In genomic region chr6:44004625-44005506, GRCh38 we compare ENCODE assay signal across 9 cellular contexts.
DNase-seq lines count a peak whose midpoint lies in the region; ATAC-seq and TF ChIP-seq lines count a peak whose summit lies in the region.
"Had no signal": no experiment of that assay in that cellular context is flagged by ENCODE, and none has a peak within 500 bp of the region (broad histone marks: within the 10 kb centered on the region; RNA-seq: fewer than 3 reads in every experiment).

No MANE protein-coding gene starts in this region.

- H3K4me3 ChIP-seq in NT2/D1 (ENCODE audit: insufficient read length, low read depth): no peak overlapping the region
- no peak overlapping the region for H3K4me3 ChIP-seq in esophagus muscularis mucosa
- no peak overlapping the region for H3K4me3 ChIP-seq in thyroid gland (replicated peaks in 1 of 3)

- intact Hi-C loops in activated CD4-positive, alpha-beta memory T cell treated with anti-CD3 and anti-CD28 coated beads for 36 hours (cut with micrococcal nuclease): no loop called here
- intact Hi-C loops in esophagus muscularis mucosa (cut with DNase I) (loop anchor here (5.0 kb wide), 1 partner anchor 67 kb away; no protein-coding TSS in a partner anchor), thyroid gland (cut with DNase I) (loop anchor here (5.0 kb wide), 3 partner anchors 47 to 233 kb away; partner anchors contain the start of gene VEGFA)

- H3K4me3 Mint-ChIP-seq in activated CD4-positive, alpha-beta memory T cell treated with anti-CD3 and anti-CD28 coated beads for 36 hours: no peak overlapping the region
- H3K4me3 Mint-ChIP-seq in activated CD4-positive, alpha-beta memory T cell treated with anti-CD3 and anti-CD28 coated beads, Interleukin-2, amount 10 ng/mL, durations not matched to agents 7 days and 5 days: no peak overlapping the region

- H3K4me1 ChIP-seq in NT2/D1 (ENCODE audit: insufficient read depth, insufficient read length) (peaks cover 27% of the 10 kb centered on the region), esophagus muscularis mucosa (peaks cover 29 to 57% (median 50%) of the 10 kb centered on the region in 4 donors), thyroid gland (peaks cover 45 to 79% of the 10 kb centered on the region in 2 donors)

- WGBS in esophagus muscularis mucosa: 43% methylated on average over 3 of the region's 7 CpGs
- 20 to 45% methylated on average over 3 to 5 of the region's 7 CpGs for WGBS in thyroid gland, 2 donors

- H3K36me3 Mint-ChIP-seq in activated CD4-positive, alpha-beta memory T cell treated with anti-CD3 and anti-CD28 coated beads for 36 hours: peaks cover 1% of the 10 kb centered on the region
- no peaks in the 10 kb centered on the region for H3K36me3 Mint-ChIP-seq in activated CD4-positive, alpha-beta memory T cell treated with anti-CD3 and anti-CD28 coated beads, Interleukin-2, amount 10 ng/mL, durations not matched to agents 7 days and 5 days (ENCODE audit: low read depth)

- no peak overlapping the region for H3K27ac Mint-ChIP-seq in activated CD4-positive, alpha-beta memory T cell treated with anti-CD3 and anti-CD28 coated beads for 36 hours
- no peak overlapping the region for H3K27ac Mint-ChIP-seq in activated CD4-positive, alpha-beta memory T cell treated with anti-CD3 and anti-CD28 coated beads, Interleukin-2, amount 10 ng/mL, durations not matched to agents 7 days and 5 days
- H3K27ac Mint-ChIP-seq: activated T-cell treated with anti-CD3 and anti-CD28 coated beads, Interleukin-2, amount 50 U/mL, for 72 hours had no signal

- CTCF ChIA-PET in activated CD4-positive, alpha-beta memory T cell treated with anti-CD3 and anti-CD28 coated beads for 36 hours (lab: Charles Lee): interaction anchor here (1.2 to 1.5 kb wide), 2 partner anchors 40 to 71 kb away, joined by 3 read pairs; no protein-coding TSS in a partner anchor
- CTCF ChIA-PET in activated CD4-positive, alpha-beta memory T cell treated with anti-CD3 and anti-CD28 coated beads, Interleukin-2, amount 10 ng/mL, durations not matched to agents 7 days and 5 days (lab: Charles Lee): no interaction called here

- peaks cover 35% of the 10 kb centered on the region for H3K27me3 Mint-ChIP-seq in activated CD4-positive, alpha-beta memory T cell treated with anti-CD3 and anti-CD28 coated beads for 36 hours
- peaks cover 49% of the 10 kb centered on the region for H3K27me3 Mint-ChIP-seq in activated CD4-positive, alpha-beta memory T cell treated with anti-CD3 and anti-CD28 coated beads, Interleukin-2, amount 10 ng/mL, durations not matched to agents 7 days and 5 days

- H3K9me3 ChIP-seq in NT2/D1 (ENCODE audit: insufficient read depth, low read length): no peaks in the 10 kb centered on the region
- H3K9me3 ChIP-seq in esophagus muscularis mucosa: no peaks in the 10 kb centered on the region
- H3K9me3 ChIP-seq in thyroid gland: no peaks in the 10 kb centered on the region

- TF ChIP-seq POLR2A in esophagus muscularis mucosa (IDR thresholded peaks at IDR 0.05; ENCODE audit: low read depth) (no peak), thyroid gland (IDR thresholded peaks at IDR 0.05) (no peak)

- peaks cover 2% of the 10 kb centered on the region for H3K27me3 ChIP-seq in NT2/D1 (ENCODE audit: insufficient read depth, insufficient read length)
- H3K27me3 ChIP-seq in esophagus muscularis mucosa: peaks cover 0 to 35% (median 0%) of the 10 kb centered on the region in 4 donors
- no peaks in the 10 kb centered on the region for H3K27me3 ChIP-seq in thyroid gland

- ATAC-seq in HG02763 (IDR thresholded peaks at IDR 0.05; ENCODE audit: unreplicated experiment): no peak
- ATAC-seq: activated T-cell treated with anti-CD3 and anti-CD28 coated beads, Interleukin-2, amount 50 U/mL, for 72 hours had no signal

- H3K9ac ChIP-seq in NT2/D1 (ENCODE audit: insufficient read length, low read depth): peak overlapping the region; percentile 0

- H3K27ac ChIP-seq in esophagus muscularis mucosa (replicated peaks in 1 of 4): peak overlapping the region in 3 of 4 donors; percentile 22 to 75 (median 69)
- peak overlapping the region; percentile 62 to 91 (median 64) for H3K27ac ChIP-seq in thyroid gland

- H3K36me3 ChIP-seq in NT2/D1 (ENCODE audit: insufficient read depth, insufficient read length, low read length): no peaks in the 10 kb centered on the region
- H3K36me3 ChIP-seq in esophagus muscularis mucosa: no peaks in the 10 kb centered on the region
- H3K36me3 ChIP-seq in thyroid gland: no peaks in the 10 kb centered on the region

- no peak for TF ChIP-seq EP300 in esophagus muscularis mucosa (IDR thresholded peaks at IDR 0.05)

- H3K4me1 Mint-ChIP-seq in activated CD4-positive, alpha-beta memory T cell treated with anti-CD3 and anti-CD28 coated beads for 36 hours (ENCODE audit: low read depth): peaks cover 12% of the 10 kb centered on the region
- H3K4me1 Mint-ChIP-seq in activated CD4-positive, alpha-beta memory T cell treated with anti-CD3 and anti-CD28 coated beads, Interleukin-2, amount 10 ng/mL, durations not matched to agents 7 days and 5 days: peaks cover 20% of the 10 kb centered on the region

- POLR2A ChIA-PET in activated CD4-positive, alpha-beta memory T cell treated with anti-CD3 and anti-CD28 coated beads for 36 hours (lab: Charles Lee): no interaction called here
- POLR2A ChIA-PET in activated CD4-positive, alpha-beta memory T cell treated with anti-CD3 and anti-CD28 coated beads, Interleukin-2, amount 10 ng/mL, durations not matched to agents 7 days and 5 days (lab: Charles Lee): no interaction called here

- peak; percentile 22 for DNase-seq in activated CD4-positive, alpha-beta memory T cell treated with anti-CD3 and anti-CD28 coated beads for 36 hours
- no peak for DNase-seq in activated CD4-positive, alpha-beta memory T cell treated with anti-CD3 and anti-CD28 coated beads, Interleukin-2, amount 10 ng/mL, durations not matched to agents 7 days and 5 days
- DNase-seq in NT2/D1 (ENCODE audit: low read depth, low spot score): no peak
- DNase-seq in esophagus muscularis mucosa (ENCODE audit: extremely low spot score): no peak
- DNase-seq in thyroid gland: peak; percentile 90
- no peak for DNase-seq in GDM1 (lab: John Stamatoyannopoulos, UW)
- DNase-seq in NOMO-1 (lab: John Stamatoyannopoulos, UW; ENCODE audit: unreplicated experiment in 2 of 2): no peak
- DNase-seq: activated T-cell treated with anti-CD3 and anti-CD28 coated beads, Interleukin-2, amount 50 U/mL, for 72 hours had no signal

- H3K9me3 Mint-ChIP-seq in activated CD4-positive, alpha-beta memory T cell treated with anti-CD3 and anti-CD28 coated beads for 36 hours: no peaks in the 10 kb centered on the region
- H3K9me3 Mint-ChIP-seq in activated CD4-positive, alpha-beta memory T cell treated with anti-CD3 and anti-CD28 coated beads, Interleukin-2, amount 10 ng/mL, durations not matched to agents 7 days and 5 days: no peaks in the 10 kb centered on the region
- H3K9me3 Mint-ChIP-seq: activated T-cell treated with anti-CD3 and anti-CD28 coated beads, Interleukin-2, amount 50 U/mL, for 72 hours had no signal

- TF ChIP-seq CTCF in esophagus muscularis mucosa (IDR thresholded peaks at IDR 0.05): peak in 2 of 3 experiments; percentile 26 to 38
- TF ChIP-seq CTCF in thyroid gland (IDR thresholded peaks at IDR 0.05): peak in 4 of 6 experiments; percentile 49 to 59 (median 52)

Comparison
In these comparisons a context has a peak if more than half of its experiments do, and no peak if none do; other contexts are left out.
1. DNase-seq: peak in activated CD4-positive, alpha-beta memory T cell treated with anti-CD3 and anti-CD28 coated beads for 36 hours (single experiment) and thyroid gland (2 of 2); none in activated CD4-positive, alpha-beta memory T cell treated with anti-CD3 and anti-CD28 coated beads, Interleukin-2, amount 10 ng/mL, durations not matched to agents 7 days and 5 days (single experiment), NT2/D1 (single experiment), esophagus muscularis mucosa (single experiment), GDM1 (single experiment) and NOMO-1 (0 of 2).